Comparison of ENCODE assay signal across 1 cellular context in the genomic region with DNA sequence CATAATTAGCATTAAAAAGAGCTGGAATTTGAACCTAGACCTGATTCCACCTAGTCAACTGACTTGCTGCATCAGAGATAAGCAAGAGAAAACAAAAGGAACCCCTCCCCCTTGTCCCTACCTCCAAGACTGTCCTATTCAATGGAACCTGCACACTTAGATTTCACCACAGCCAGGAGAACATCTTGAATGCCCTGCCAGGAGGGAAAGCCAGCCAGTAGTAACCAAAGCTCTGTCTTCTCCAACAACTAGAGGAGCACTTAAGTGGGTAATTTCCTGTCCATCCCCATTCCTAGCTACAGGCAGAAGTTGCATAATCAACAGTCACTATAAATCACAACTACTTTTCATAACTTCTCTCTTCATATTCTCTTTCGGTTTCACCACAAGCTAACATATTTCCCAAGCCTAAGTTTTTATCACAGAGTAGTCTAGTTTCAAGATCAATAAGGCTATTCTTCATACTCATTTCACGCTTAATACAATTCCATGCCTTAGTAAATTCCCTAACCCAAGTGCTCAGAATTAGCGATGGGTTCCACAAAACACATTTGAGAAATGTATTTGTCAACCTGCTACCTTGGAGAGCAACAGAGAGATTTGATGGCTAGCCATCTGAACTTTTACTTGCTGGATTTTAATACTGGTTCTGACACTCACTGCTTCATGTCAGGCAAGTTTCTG.
A peak's percentile ranks its signal among the peaks of the same experiment; 100 is the strongest.
TF ChIP-seq lines count a peak whose summit lies in the region.

No MANE protein-coding gene starts in this region.

TF ChIP-seq in Ishikawa, 13 proteins besides CTCF, POLR2A, EP300 and RAD21 (continued from another document):
- TF ChIP-seq, protein P1, sequence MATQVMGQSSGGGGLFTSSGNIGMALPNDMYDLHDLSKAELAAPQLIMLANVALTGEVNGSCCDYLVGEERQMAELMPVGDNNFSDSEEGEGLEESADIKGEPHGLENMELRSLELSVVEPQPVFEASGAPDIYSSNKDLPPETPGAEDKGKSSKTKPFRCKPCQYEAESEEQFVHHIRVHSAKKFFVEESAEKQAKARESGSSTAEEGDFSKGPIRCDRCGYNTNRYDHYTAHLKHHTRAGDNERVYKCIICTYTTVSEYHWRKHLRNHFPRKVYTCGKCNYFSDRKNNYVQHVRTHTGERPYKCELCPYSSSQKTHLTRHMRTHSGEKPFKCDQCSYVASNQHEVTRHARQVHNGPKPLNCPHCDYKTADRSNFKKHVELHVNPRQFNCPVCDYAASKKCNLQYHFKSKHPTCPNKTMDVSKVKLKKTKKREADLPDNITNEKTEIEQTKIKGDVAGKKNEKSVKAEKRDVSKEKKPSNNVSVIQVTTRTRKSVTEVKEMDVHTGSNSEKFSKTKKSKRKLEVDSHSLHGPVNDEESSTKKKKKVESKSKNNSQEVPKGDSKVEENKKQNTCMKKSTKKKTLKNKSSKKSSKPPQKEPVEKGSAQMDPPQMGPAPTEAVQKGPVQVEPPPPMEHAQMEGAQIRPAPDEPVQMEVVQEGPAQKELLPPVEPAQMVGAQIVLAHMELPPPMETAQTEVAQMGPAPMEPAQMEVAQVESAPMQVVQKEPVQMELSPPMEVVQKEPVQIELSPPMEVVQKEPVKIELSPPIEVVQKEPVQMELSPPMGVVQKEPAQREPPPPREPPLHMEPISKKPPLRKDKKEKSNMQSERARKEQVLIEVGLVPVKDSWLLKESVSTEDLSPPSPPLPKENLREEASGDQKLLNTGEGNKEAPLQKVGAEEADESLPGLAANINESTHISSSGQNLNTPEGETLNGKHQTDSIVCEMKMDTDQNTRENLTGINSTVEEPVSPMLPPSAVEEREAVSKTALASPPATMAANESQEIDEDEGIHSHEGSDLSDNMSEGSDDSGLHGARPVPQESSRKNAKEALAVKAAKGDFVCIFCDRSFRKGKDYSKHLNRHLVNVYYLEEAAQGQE (IDR thresholded peaks at IDR 0.05; ENCODE audit: low read depth), result peak; percentile 80
